In the genomic region with DNA sequence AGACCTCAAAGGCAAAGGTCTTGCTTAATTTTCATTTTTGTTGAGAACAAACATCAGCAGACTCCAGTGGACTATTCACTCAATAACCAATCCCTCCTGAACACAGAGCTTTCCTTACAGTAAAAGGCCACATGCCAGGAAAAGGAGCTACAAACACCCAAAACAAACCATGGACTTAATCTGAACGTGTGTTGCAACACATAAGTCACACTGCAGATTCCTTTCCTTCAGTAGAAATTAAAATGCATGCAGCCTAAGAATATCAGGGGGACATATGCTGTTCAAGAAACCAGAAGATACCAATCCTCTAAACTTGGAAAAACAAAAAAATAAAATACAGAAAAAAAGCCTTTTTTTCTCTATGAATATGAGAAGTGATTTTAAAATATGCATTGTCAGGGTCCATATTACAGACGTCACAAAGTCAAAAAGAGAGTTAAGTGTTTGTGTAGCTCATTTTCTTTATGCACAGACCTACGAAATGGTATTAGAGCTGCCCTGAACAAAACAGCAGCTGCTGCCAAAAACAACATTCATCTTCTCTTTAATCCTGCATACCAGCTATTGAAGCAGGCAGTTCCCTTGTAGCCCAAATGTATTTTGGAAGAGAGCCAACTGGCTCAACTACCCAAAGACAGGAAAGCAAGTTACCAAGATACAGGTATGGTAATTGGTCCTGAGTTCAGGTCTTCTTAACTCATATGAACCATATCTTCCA, we compare ENCODE assay signal across 10 cellular contexts. TPM values are rescaled to one million over a fixed set of nuclear protein-coding genes. Genes with fewer than 3 reads are reported as not detected.
DNase-seq lines count a peak whose midpoint lies in the region; ATAC-seq and TF ChIP-seq lines count a peak whose summit lies in the region.
"Had no signal": no experiment of that assay in that cellular context is flagged by ENCODE, and none has a peak within 500 bp of the region (broad histone marks: within the 10 kb centered on the region; RNA-seq: fewer than 3 reads in every experiment).

No MANE protein-coding gene starts in this region.

- no peak overlapping the region for H3K27ac ChIP-seq in right lobe of liver

- H3K4me3 Mint-ChIP-seq in chondrocyte (ENCODE audit: unreplicated experiment) = no peak overlapping the region
- H3K4me3 Mint-ChIP-seq: CD4-positive, alpha-beta memory T cell had no signal

- H3K9me3 Mint-ChIP-seq in chondrocyte (ENCODE audit: low read depth) = no peaks in the 10 kb centered on the region
- H3K9me3 Mint-ChIP-seq: CD4-positive, alpha-beta memory T cell had no signal

- no peak for TF ChIP-seq POLR2A in right lobe of liver (IDR thresholded peaks at IDR 0.05)

- in situ Hi-C loops in astrocyte of the cerebellum (cut with HindIII; ENCODE audit: low sequenced_read_pairs) = no loop called here

- ATAC-seq in right lobe of liver (peak in 3 of 4 donors; percentile 65 to 76 (median 70)), GM21381 (IDR thresholded peaks at IDR 0.05; ENCODE audit: unreplicated experiment) (no peak), HG03378 (IDR thresholded peaks at IDR 0.05; ENCODE audit: unreplicated experiment) (no peak)

- peaks cover 17% of the 10 kb centered on the region for H3K4me1 Mint-ChIP-seq in chondrocyte (ENCODE audit: low read depth)
- H3K4me1 Mint-ChIP-seq: CD4-positive, alpha-beta memory T cell had no signal

- intact Hi-C loops in right lobe of liver (cut with DNase I) = no loop called here

- 30% methylated on average over 3 of the region's 3 CpGs for WGBS in right lobe of liver (ENCODE audit: insufficient coverage, low coverage, low lambda C conversion rate, missing lambda C conversion rate)

- H3K36me3 Mint-ChIP-seq in chondrocyte (ENCODE audit: low read depth) = no peaks in the 10 kb centered on the region
- H3K36me3 Mint-ChIP-seq: CD4-positive, alpha-beta memory T cell had no signal

- no peaks in the 10 kb centered on the region for H3K36me3 ChIP-seq in right lobe of liver

- TF ChIP-seq CTCF in AG09309 (IDR thresholded peaks at IDR 0.05; ENCODE audit: control insufficient read depth, insufficient read depth, low read depth, low read length, missing control alignments) (no peak), astrocyte of the cerebellum (IDR thresholded peaks at IDR 0.05; ENCODE audit: low read depth, low read length, missing control alignments) (no peak), right lobe of liver (IDR thresholded peaks at IDR 0.05) (no peak), chondrocyte (IDR thresholded peaks at IDR 0.05) (no peak)

- H3K27me3 ChIP-seq in right lobe of liver = no peaks in the 10 kb centered on the region

- no peaks in the 10 kb centered on the region for H3K27me3 Mint-ChIP-seq in chondrocyte (ENCODE audit: low read depth)
- H3K27me3 Mint-ChIP-seq: CD4-positive, alpha-beta memory T cell had no signal

- H3K4me1 ChIP-seq in right lobe of liver = peaks cover 0 to 16% (median 2%) of the 10 kb centered on the region in 4 donors

- H3K27ac Mint-ChIP-seq in chondrocyte (ENCODE audit: unreplicated experiment) = no peak overlapping the region
- H3K27ac Mint-ChIP-seq: CD4-positive, alpha-beta memory T cell had no signal

- H3K4me3 ChIP-seq in AG09309 (ENCODE audit: control insufficient read depth, low read depth, low read length) (no peak overlapping the region), astrocyte of the cerebellum (ENCODE audit: low read depth, low read length) (no peak overlapping the region), right lobe of liver (no peak overlapping the region)

- H3K9me3 ChIP-seq in right lobe of liver = no peaks in the 10 kb centered on the region

- DNase-seq in AG09309 (ENCODE audit: low read depth) = peak; percentile 71
- peak; percentile 68 for DNase-seq in NCI-H1417 treated with DMSO at 0.1 percent for 48 hours (lab: John Stamatoyannopoulos, UW)
- peak; percentile 70 for DNase-seq in astrocyte of the cerebellum (ENCODE audit: low read depth)
- no peak for DNase-seq in right lobe of liver
- no peak for DNase-seq in HK-2 (ENCODE audit: unreplicated experiment)
- DNase-seq in chondrocyte (ENCODE audit: low spot score) = no peak
- DNase-seq: activated CD4-positive, CD25-positive, alpha-beta regulatory T cell; CD4-positive, alpha-beta memory T cell had no signal

RNA-seq across cellular contexts. Expression of a gene that starts 26.2 kb away (rescaled TPM):
- total RNA-seq in right lobe of liver = 1 to 10 TPM in 4 of 6 experiments, under 1 TPM in 2; 0.67 to 2.8 (median 1.1) TPM
- 1.7 to 3.8 TPM (median 3.7 TPM) in 3 replicates for total RNA-seq in chondrocyte

Comparison
In these comparisons a context has a peak if more than half of its experiments do, and no peak if none do; other contexts are left out.
1. DNase-seq: peak in AG09309 (single experiment), NCI-H1417 treated with DMSO at 0.1 percent for 48 hours (single experiment) and astrocyte of the cerebellum (single experiment); none in right lobe of liver (0 of 3), HK-2 (single experiment) and chondrocyte (single experiment).
2. ATAC-seq: peak in right lobe of liver (3 of 4); none in GM21381 (single experiment) and HG03378 (single experiment).